1 cellular context compared by ENCODE assay signal in the genomic region with DNA sequence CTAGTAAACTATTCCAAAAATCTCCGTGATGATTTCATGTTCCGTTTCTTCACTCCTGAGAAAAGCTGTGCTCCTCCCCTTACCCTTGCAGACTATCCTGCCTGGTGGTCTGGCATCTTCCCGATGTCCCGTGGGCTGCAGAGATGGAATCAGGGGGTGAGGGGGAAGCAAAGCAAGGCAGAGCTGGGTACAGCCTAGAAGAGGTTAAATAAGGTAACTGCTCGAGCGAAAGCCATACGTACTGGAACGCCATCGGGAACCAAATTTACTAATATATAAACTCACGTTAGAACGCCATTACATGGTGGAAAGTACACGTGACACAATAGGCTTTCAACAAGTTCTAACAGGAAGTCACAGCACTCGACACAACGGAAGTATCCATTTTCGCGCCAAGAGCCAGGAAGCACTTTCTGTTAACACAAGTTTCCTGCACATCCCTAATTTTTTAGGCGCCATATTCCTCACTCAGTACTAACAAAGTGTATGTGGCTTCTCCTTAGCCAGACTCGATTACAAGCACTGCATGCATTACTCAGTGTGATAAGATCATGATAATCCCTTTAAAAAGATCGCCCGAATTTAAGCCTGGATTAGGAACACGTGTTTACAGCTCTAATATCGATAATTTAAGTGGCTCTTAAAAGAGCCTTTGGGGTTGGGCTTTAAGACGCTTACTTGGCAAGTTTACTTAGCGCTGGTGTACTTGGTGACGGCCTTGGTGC.
TF ChIP-seq lines count a peak whose summit lies in the region.

No MANE protein-coding gene starts in this region.

TF ChIP-seq in K562, 482 proteins besides CTCF, POLR2A, EP300 and RAD21 (continued from another document and continues in another):
- TF ChIP-seq, protein P1, sequence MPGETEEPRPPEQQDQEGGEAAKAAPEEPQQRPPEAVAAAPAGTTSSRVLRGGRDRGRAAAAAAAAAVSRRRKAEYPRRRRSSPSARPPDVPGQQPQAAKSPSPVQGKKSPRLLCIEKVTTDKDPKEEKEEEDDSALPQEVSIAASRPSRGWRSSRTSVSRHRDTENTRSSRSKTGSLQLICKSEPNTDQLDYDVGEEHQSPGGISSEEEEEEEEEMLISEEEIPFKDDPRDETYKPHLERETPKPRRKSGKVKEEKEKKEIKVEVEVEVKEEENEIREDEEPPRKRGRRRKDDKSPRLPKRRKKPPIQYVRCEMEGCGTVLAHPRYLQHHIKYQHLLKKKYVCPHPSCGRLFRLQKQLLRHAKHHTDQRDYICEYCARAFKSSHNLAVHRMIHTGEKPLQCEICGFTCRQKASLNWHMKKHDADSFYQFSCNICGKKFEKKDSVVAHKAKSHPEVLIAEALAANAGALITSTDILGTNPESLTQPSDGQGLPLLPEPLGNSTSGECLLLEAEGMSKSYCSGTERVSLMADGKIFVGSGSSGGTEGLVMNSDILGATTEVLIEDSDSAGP (CRISPR knock-in tag; IDR thresholded peaks at IDR 0.05), result peak; percentile 71; the same call in 1 of the 2 replicates
- TF ChIP-seq, protein P2, sequence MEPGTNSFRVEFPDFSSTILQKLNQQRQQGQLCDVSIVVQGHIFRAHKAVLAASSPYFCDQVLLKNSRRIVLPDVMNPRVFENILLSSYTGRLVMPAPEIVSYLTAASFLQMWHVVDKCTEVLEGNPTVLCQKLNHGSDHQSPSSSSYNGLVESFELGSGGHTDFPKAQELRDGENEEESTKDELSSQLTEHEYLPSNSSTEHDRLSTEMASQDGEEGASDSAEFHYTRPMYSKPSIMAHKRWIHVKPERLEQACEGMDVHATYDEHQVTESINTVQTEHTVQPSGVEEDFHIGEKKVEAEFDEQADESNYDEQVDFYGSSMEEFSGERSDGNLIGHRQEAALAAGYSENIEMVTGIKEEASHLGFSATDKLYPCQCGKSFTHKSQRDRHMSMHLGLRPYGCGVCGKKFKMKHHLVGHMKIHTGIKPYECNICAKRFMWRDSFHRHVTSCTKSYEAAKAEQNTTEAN (CRISPR knock-in tag; IDR thresholded peaks at IDR 0.05), result peak; percentile 84; the same call in 1 of the 2 replicates
- 0 out of 2 replicates have a peak, but pooled peaks have one; percentile 3 for TF ChIP-seq ZNF444 (CRISPR knock-in tag; IDR thresholded peaks at IDR 0.05)
- TF ChIP-seq ZNF146 (CRISPR knock-in tag; IDR thresholded peaks at IDR 0.05; ENCODE audit: unreplicated experiment), result no peak
- TF ChIP-seq GATA2 (CRISPR knock-in tag; IDR thresholded peaks at IDR 0.05), result peak; percentile 40; the same call in 1 of the 2 replicates
- TF ChIP-seq, protein P3, sequence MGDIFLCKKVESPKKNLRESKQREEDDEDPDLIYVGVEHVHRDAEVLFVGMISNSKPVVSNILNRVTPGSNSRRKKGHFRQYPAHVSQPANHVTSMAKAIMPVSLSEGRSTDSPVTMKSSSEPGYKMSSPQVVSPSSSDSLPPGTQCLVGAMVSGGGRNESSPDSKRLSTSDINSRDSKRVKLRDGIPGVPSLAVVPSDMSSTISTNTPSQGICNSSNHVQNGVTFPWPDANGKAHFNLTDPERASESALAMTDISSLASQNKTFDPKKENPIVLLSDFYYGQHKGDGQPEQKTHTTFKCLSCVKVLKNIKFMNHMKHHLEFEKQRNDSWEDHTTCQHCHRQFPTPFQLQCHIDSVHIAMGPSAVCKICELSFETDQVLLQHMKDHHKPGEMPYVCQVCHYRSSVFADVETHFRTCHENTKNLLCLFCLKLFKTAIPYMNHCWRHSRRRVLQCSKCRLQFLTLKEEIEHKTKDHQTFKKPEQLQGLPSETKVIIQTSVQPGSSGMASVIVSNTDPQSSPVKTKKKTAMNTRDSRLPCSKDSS (IDR thresholded peaks at IDR 0.05; ENCODE audit: low read depth, partially characterized antibody), result no peak
- no peak for TF ChIP-seq FOXA1 (IDR thresholded peaks at IDR 0.05; ENCODE audit: borderline replicate concordance)
- peak; percentile 89 for TF ChIP-seq PRPF4 (IDR thresholded peaks at IDR 0.05; ENCODE audit: insufficient read depth, low read depth, low read length, poor library complexity, severe bottlenecking)
- TF ChIP-seq CBX3 (IDR thresholded peaks at IDR 0.05; ENCODE audit: borderline replicate concordance in 1 of 2, low read length in 2 of 2), result peak in 1 of 2 experiments; percentile 22; a peak in 1 of 3 replicates
- TF ChIP-seq, protein P4, sequence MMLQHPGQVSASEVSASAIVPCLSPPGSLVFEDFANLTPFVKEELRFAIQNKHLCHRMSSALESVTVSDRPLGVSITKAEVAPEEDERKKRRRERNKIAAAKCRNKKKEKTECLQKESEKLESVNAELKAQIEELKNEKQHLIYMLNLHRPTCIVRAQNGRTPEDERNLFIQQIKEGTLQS (IDR thresholded peaks at IDR 0.05), result no peak
- TF ChIP-seq, protein P4 (CRISPR knock-in tag; conservative IDR thresholded peaks at IDR 0.05), result peak; percentile 20; the same call in 1 of the 2 replicates
- 0 out of 2 replicates have a peak, but pooled peaks have one; percentile 16 for TF ChIP-seq ZNF696 (CRISPR knock-in tag; conservative IDR thresholded peaks at IDR 0.05)
- TF ChIP-seq PML (IDR thresholded peaks at IDR 0.05; ENCODE audit: low read length), result peak; percentile 76
- TF ChIP-seq, protein P5, sequence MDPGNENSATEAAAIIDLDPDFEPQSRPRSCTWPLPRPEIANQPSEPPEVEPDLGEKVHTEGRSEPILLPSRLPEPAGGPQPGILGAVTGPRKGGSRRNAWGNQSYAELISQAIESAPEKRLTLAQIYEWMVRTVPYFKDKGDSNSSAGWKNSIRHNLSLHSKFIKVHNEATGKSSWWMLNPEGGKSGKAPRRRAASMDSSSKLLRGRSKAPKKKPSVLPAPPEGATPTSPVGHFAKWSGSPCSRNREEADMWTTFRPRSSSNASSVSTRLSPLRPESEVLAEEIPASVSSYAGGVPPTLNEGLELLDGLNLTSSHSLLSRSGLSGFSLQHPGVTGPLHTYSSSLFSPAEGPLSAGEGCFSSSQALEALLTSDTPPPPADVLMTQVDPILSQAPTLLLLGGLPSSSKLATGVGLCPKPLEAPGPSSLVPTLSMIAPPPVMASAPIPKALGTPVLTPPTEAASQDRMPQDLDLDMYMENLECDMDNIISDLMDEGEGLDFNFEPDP (CRISPR knock-in tag; IDR thresholded peaks at IDR 0.05), result peak; percentile 8
- TF ChIP-seq RAD51 (IDR thresholded peaks at IDR 0.05; ENCODE audit: borderline replicate concordance, low read depth), result peak; percentile 87
- TF ChIP-seq YY1 (IDR thresholded peaks at IDR 0.05; ENCODE audit: borderline replicate concordance in 1 of 3, control insufficient read depth in 1 of 3, extremely low read depth in 1 of 3, insufficient read depth in 3 of 3, insufficient read length in 1 of 3, insufficient replicate concordance in 2 of 3, low read depth in 1 of 3, low read length in 2 of 3), result peak in 2 of 3 experiments; percentile 29 to 55
- TF ChIP-seq ZNF561 (CRISPR knock-in tag; conservative IDR thresholded peaks at IDR 0.05), result peak; percentile 11; the same call in 1 of the 2 replicates
- peak; percentile 91 for TF ChIP-seq ELF1 (tag; IDR thresholded peaks at IDR 0.05)
- peak in 1 of 2 experiments; percentile 48; a peak in 1 of 4 replicates for TF ChIP-seq FOXA3 (CRISPR knock-in tag; conservative IDR thresholded peaks at IDR 0.05 in 1 of 2, IDR thresholded peaks at IDR 0.05 in 1 of 2)
- TF ChIP-seq HOXB6 (CRISPR knock-in tag; IDR thresholded peaks at IDR 0.05; ENCODE audit: borderline replicate concordance), result peak; percentile 89
- TF ChIP-seq PHB2 (IDR thresholded peaks at IDR 0.05; ENCODE audit: low read depth), result 0 out of 2 replicates have a peak, but pooled peaks have one; percentile 37
- no peak for TF ChIP-seq NFIC (IDR thresholded peaks at IDR 0.05)
- TF ChIP-seq, protein P6, sequence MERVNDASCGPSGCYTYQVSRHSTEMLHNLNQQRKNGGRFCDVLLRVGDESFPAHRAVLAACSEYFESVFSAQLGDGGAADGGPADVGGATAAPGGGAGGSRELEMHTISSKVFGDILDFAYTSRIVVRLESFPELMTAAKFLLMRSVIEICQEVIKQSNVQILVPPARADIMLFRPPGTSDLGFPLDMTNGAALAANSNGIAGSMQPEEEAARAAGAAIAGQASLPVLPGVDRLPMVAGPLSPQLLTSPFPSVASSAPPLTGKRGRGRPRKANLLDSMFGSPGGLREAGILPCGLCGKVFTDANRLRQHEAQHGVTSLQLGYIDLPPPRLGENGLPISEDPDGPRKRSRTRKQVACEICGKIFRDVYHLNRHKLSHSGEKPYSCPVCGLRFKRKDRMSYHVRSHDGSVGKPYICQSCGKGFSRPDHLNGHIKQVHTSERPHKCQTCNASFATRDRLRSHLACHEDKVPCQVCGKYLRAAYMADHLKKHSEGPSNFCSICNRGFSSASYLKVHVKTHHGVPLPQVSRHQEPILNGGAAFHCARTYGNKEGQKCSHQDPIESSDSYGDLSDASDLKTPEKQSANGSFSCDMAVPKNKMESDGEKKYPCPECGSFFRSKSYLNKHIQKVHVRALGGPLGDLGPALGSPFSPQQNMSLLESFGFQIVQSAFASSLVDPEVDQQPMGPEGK (CRISPR knock-in tag; IDR thresholded peaks at IDR 0.05; ENCODE audit: borderline replicate concordance), result peak; percentile 72
- TF ChIP-seq SNRNP70 (optimal IDR thresholded peaks at IDR 0.05; ENCODE audit: low read depth, low read length), result peak; percentile 74
- TF ChIP-seq ZNF583 (CRISPR knock-in tag; IDR thresholded peaks at IDR 0.05), result peak; percentile 19; the same call in 1 of the 2 replicates
- TF ChIP-seq, protein P7, sequence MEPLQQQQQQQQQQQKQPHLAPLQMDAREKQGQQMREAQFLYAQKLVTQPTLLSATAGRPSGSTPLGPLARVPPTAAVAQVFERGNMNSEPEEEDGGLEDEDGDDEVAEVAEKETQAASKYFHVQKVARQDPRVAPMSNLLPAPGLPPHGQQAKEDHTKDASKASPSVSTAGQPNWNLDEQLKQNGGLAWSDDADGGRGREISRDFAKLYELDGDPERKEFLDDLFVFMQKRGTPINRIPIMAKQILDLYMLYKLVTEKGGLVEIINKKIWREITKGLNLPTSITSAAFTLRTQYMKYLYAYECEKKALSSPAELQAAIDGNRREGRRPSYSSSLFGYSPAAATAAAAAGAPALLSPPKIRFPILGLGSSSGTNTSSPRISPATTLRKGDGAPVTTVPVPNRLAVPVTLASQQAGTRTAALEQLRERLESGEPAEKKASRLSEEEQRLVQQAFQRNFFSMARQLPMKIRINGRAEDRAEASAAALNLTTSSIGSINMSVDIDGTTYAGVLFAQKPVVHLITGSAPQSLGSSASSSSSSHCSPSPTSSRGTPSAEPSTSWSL (CRISPR knock-in tag; IDR thresholded peaks at IDR 0.05; ENCODE audit: borderline replicate concordance), result no peak
- TF ChIP-seq ATF1 (CRISPR knock-in tag; IDR thresholded peaks at IDR 0.05), result no peak
- TF ChIP-seq ATF1 (tag; IDR thresholded peaks at IDR 0.05), result no peak; the same call in 1 of the 2 replicates
- 0 out of 2 replicates have a peak, but pooled peaks have one; percentile 49 for TF ChIP-seq HMG20B (CRISPR knock-in tag; IDR thresholded peaks at IDR 0.05)
- TF ChIP-seq NFYB (IDR thresholded peaks at IDR 0.05; ENCODE audit: extremely low read depth, insufficient read length), result no peak
- no peak; the same call in 1 of the 2 replicates for TF ChIP-seq XRCC3 (IDR thresholded peaks at IDR 0.05)
- peak; percentile 7; the same call in 1 of the 2 replicates for TF ChIP-seq SMAD3 (CRISPR knock-in tag; conservative IDR thresholded peaks at IDR 0.05)
- no peak for TF ChIP-seq ZNF134 (CRISPR knock-in tag; conservative IDR thresholded peaks at IDR 0.05)
- TF ChIP-seq, protein P8, sequence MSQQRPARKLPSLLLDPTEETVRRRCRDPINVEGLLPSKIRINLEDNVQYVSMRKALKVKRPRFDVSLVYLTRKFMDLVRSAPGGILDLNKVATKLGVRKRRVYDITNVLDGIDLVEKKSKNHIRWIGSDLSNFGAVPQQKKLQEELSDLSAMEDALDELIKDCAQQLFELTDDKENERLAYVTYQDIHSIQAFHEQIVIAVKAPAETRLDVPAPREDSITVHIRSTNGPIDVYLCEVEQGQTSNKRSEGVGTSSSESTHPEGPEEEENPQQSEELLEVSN (IDR thresholded peaks at IDR 0.05; ENCODE audit: borderline replicate concordance in 1 of 2, extremely low read depth in 1 of 2, insufficient read depth in 1 of 2, insufficient read length in 1 of 2, low read depth in 1 of 2, low read length in 1 of 2, poor library complexity in 1 of 2, severe bottlenecking in 1 of 2), result peak; percentile 55 to 58
- TF ChIP-seq ZNF589 (CRISPR knock-in tag; IDR thresholded peaks at IDR 0.05; ENCODE audit: low read depth), result no peak
- TF ChIP-seq POLR2G (IDR thresholded peaks at IDR 0.05; ENCODE audit: low read depth, low read length), result peak; percentile 65
- TF ChIP-seq ZNF764 (CRISPR knock-in tag; IDR thresholded peaks at IDR 0.05; ENCODE audit: low read depth), result no peak
- TF ChIP-seq NR2F6 (CRISPR knock-in tag; IDR thresholded peaks at IDR 0.05), result no peak
- TF ChIP-seq CHD2 (IDR thresholded peaks at IDR 0.05; ENCODE audit: low read depth, low read length), result peak; percentile 41
- TF ChIP-seq, protein P9, sequence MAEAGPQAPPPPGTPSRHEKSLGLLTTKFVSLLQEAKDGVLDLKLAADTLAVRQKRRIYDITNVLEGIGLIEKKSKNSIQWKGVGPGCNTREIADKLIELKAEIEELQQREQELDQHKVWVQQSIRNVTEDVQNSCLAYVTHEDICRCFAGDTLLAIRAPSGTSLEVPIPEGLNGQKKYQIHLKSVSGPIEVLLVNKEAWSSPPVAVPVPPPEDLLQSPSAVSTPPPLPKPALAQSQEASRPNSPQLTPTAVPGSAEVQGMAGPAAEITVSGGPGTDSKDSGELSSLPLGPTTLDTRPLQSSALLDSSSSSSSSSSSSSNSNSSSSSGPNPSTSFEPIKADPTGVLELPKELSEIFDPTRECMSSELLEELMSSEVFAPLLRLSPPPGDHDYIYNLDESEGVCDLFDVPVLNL (CRISPR knock-in tag; IDR thresholded peaks at IDR 0.05; ENCODE audit: low read depth), result peak; percentile 91
- 0 out of 2 replicates have a peak, but pooled peaks have one; percentile 49 for TF ChIP-seq MBD2 (IDR thresholded peaks at IDR 0.05; ENCODE audit: borderline replicate concordance, low read depth)
- TF ChIP-seq SP2 (IDR thresholded peaks at IDR 0.05; ENCODE audit: extremely low read depth, low read depth, low read length, poor library complexity, severe bottlenecking), result no peak
- TF ChIP-seq ZNF324 (CRISPR knock-in tag; IDR thresholded peaks at IDR 0.05), result peak; percentile 60
- TF ChIP-seq MXI1 (IDR thresholded peaks at IDR 0.05; ENCODE audit: low read depth, low read length), result peak; percentile 46; the same call in 1 of the 2 replicates
- no peak; the same call in 1 of the 2 replicates for TF ChIP-seq ELF4 (CRISPR knock-in tag; IDR thresholded peaks at IDR 0.05)
- TF ChIP-seq ZNF274 (IDR thresholded peaks at IDR 0.05; ENCODE audit: borderline replicate concordance, low read depth, low read length), result no peak
- peak; percentile 90 for TF ChIP-seq EP400 (IDR thresholded peaks at IDR 0.05)
- peak; percentile 86 for TF ChIP-seq MYC (IDR thresholded peaks at IDR 0.05; ENCODE audit: low read depth, low read length)
- peak; percentile 42 for TF ChIP-seq MYC (CRISPR knock-in tag; IDR thresholded peaks at IDR 0.05; ENCODE audit: borderline replicate concordance, low read depth)
